Comparison of ENCODE assay signal across 34 cellular contexts in genomic region chr5:125396462-125396861, GRCh38.
"Had no signal": no experiment of that assay in that cellular context is flagged by ENCODE, and none has a peak within 500 bp of the region (broad histone marks: within the 10 kb centered on the region; RNA-seq: fewer than 3 reads in every experiment).

No MANE protein-coding gene starts in this region.

- DNase-seq: activated effector memory CD4-positive, alpha-beta T cell treated with anti-CD3 and anti-CD28 coated beads, Interleukin-2, amount 50 U/mL, for 16 hours; activated effector memory CD4-positive, alpha-beta T cell treated with Interleukin-2 at 50 U/mL for 16 hours; activated gamma-delta T cell; activated gamma-delta T cell treated with Interleukin-2 at 50 U/mL for 16 hours; activated naive CD4-positive, alpha-beta T cell; activated naive CD4-positive, alpha-beta T cell treated with anti-CD3 and anti-CD28 coated beads for 36 hours; activated naive CD4-positive, alpha-beta T cell treated with anti-CD3 and anti-CD28 coated beads, Interleukin-2, amount 10 ng/mL, durations not matched to agents 7 days and 5 days; activated naive CD4-positive, alpha-beta T cell treated with anti-CD3 and anti-CD28 coated beads, Interleukin-2, amount 50 U/mL, for 16 hours; activated naive CD4-positive, alpha-beta T cell treated with Interleukin-2 at 50 U/mL for 16 hours; activated naive CD8-positive, alpha-beta T cell treated with anti-CD3 and anti-CD28 coated beads for 36 hours; activated naive CD8-positive, alpha-beta T cell treated with anti-CD3 and anti-CD28 coated beads, Interleukin-2, amount 10 ng/mL, durations not matched to agents 7 days and 5 days; activated naive CD8-positive, alpha-beta T cell treated with anti-CD3 and anti-CD28 coated beads, Interleukin-2, amount 50 U/mL, for 24 hours; activated T-cell treated with anti-CD3 and anti-CD28 coated beads, Interleukin-2, amount 50 U/mL, for 1 hour; activated T-cell treated with anti-CD3 and anti-CD28 coated beads, Interleukin-2, amount 50 U/mL, for 24 hours; activated T-cell treated with anti-CD3 and anti-CD28 coated beads, Interleukin-2, amount 50 U/mL, for 4 hours; activated T-cell treated with anti-CD3 and anti-CD28 coated beads, Interleukin-2, amount 50 U/mL, for 48 hours; activated T-cell treated with anti-CD3 and anti-CD28 coated beads, Interleukin-2, amount 50 U/mL, for 72 hours; adrenal gland; amniotic stem cell; amygdala; anterior cingulate cortex; aorta; body of pancreas; brain microvascular endothelial cell; caudate nucleus; central memory CD4-positive, alpha-beta T cell; cerebellar nuclear complex had no signal

- H3K4me1 ChIP-seq: adrenal gland, ascending aorta, body of pancreas, breast epithelium had no signal

- H3K9me3 ChIP-seq: ascending aorta, body of pancreas, breast epithelium had no signal

- H3K27ac ChIP-seq: adrenal gland, ascending aorta, body of pancreas, brain microvascular endothelial cell, breast epithelium, cardiac muscle cell had no signal

- H3K4me3 ChIP-seq: adrenal gland, ascending aorta, body of pancreas, breast epithelium, cardiac muscle cell had no signal

- ATAC-seq: activated naive CD4-positive, alpha-beta T cell treated with anti-CD3 and anti-CD28 coated beads, Interleukin-2, amount 50 U/mL, for 72 hours; activated naive CD8-positive, alpha-beta T cell treated with anti-CD3 and anti-CD28 coated beads, Interleukin-2, amount 50 U/mL, for 24 hours; activated T-cell treated with anti-CD3 and anti-CD28 coated beads, Interleukin-2, amount 50 U/mL, for 4 hours; activated T-cell treated with anti-CD3 and anti-CD28 coated beads, Interleukin-2, amount 50 U/mL, for 72 hours; activated T-helper 17 cell treated with anti-CD3 and anti-CD28 coated beads, Interleukin-2, amount 50 U/mL, for 72 hours; body of pancreas had no signal

- FAIRE-seq: astrocyte, bronchial epithelial cell had no signal

- H3K27me3 ChIP-seq: adrenal gland, ascending aorta, body of pancreas, brain microvascular endothelial cell, breast epithelium, cardiac muscle cell had no signal

- H3K36me3 ChIP-seq: adrenal gland, ascending aorta, brain microvascular endothelial cell, breast epithelium, cardiac muscle cell had no signal
